16 cellular contexts compared by ENCODE assay signal in the genomic region with DNA sequence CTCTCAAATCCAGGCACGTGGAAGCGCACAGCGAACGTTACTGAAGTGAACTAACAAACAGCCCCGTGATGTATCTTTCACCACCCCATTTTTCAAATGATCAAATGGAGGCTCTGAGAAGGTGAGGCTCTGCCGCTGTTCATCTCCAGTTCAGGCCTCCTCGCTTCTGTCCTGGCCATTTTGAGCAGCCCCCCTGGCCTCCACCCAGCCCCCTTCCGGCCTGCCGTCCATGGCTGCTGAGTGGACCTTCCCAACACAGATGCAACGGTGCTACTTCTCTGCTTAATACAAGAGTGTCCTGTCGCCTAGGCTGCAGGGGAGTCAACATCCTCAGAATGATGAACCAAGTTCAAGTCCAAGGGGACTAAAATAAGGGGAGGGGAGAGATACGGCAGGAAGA. TPM values are rescaled to one million over a fixed set of nuclear protein-coding genes. Genes with fewer than 3 reads are reported as not detected.
A peak's percentile ranks its signal among the peaks of the same experiment; 100 is the strongest.
DNase-seq lines count a peak whose midpoint lies in the region; TF ChIP-seq lines count a peak whose summit lies in the region.
"Had no signal": no experiment of that assay in that cellular context is flagged by ENCODE, and none has a peak within 500 bp of the region (broad histone marks: within the 10 kb centered on the region; RNA-seq: fewer than 3 reads in every experiment).

No MANE protein-coding gene starts in this region.

- H3K27ac Mint-ChIP-seq in HFFc6, result peak overlapping the region; percentile 21; the same call in 1 of the 2 replicates
- H3K27ac Mint-ChIP-seq: CD4-positive, alpha-beta memory T cell had no signal

- no peaks in the 10 kb centered on the region for H3K27me3 ChIP-seq in rectal smooth muscle tissue (ENCODE audit: control insufficient read depth, insufficient read depth, low read length)
- H3K27me3 ChIP-seq in ovary, result no peaks in the 10 kb centered on the region
- H3K27me3 ChIP-seq: BE2C had no signal

- POLR2A ChIA-PET in RWPE1 (lab: Yijun Ruan, JAX; ENCODE audit: low non-redundant PET), result no interaction called here

- H3K9me3 Mint-ChIP-seq in HFFc6, result no peaks in the 10 kb centered on the region
- H3K9me3 Mint-ChIP-seq: CD4-positive, alpha-beta memory T cell had no signal

- H3K36me3 Mint-ChIP-seq in HFFc6 (ENCODE audit: low read depth), result peaks cover 39% of the 10 kb centered on the region

- DNase-seq in HFFc6 (no peak), RWPE1 (ENCODE audit: low spot score) (no peak), epidermal melanocyte (ENCODE audit: insufficient read length, low spot score) (peak; percentile 1), GM20000 (ENCODE audit: low spot score) (no peak), ovary (no peak), middle frontal gyrus (ENCODE audit: extremely low spot score, low spot score) (no peak), substantia nigra (lab: John Stamatoyannopoulos, UW) (no peak)
- DNase-seq: BE2C; CD4-positive, alpha-beta memory T cell; DMS79 treated with DMSO at 0.1 percent for 48 hours; EL; HCEC 1CT had no signal

- peak overlapping the region; percentile 57 for H3K27ac ChIP-seq in RWPE1
- H3K27ac ChIP-seq in rectal smooth muscle tissue (ENCODE audit: low read depth, low read length), result peak overlapping the region; percentile 27
- H3K27ac ChIP-seq in ovary, result no peak overlapping the region
- H3K27ac ChIP-seq in substantia nigra (ENCODE audit: low read depth, low read length, poor library complexity, severe bottlenecking), result no peak overlapping the region
- H3K27ac ChIP-seq: C4-2B had no signal

- no peaks in the 10 kb centered on the region for H3K9me3 ChIP-seq in ovary
- H3K9me3 ChIP-seq: BE2C had no signal

- TF ChIP-seq POLR2A in ovary (IDR thresholded peaks at IDR 0.05), result no peak

- TF ChIP-seq CTCF in HFFc6 (IDR thresholded peaks at IDR 0.05), result no peak
- TF ChIP-seq CTCF in RWPE1 (conservative IDR thresholded peaks at IDR 0.05; ENCODE audit: low read depth), result no peak
- no peak for TF ChIP-seq CTCF in GM20000 (IDR thresholded peaks at IDR 0.05; ENCODE audit: extremely low read depth, missing control alignments)
- no peak for TF ChIP-seq CTCF in ovary (IDR thresholded peaks at IDR 0.05)

- H3K9ac ChIP-seq in rectal smooth muscle tissue (ENCODE audit: low read length), result no peak overlapping the region

- H3K4me1 Mint-ChIP-seq in HFFc6 (ENCODE audit: low read depth), result peaks cover 16% of the 10 kb centered on the region
- H3K4me1 Mint-ChIP-seq: CD4-positive, alpha-beta memory T cell had no signal

- CTCF ChIA-PET in RWPE1 (lab: Yijun Ruan, JAX), result no interaction called here

- H3K4me1 ChIP-seq in rectal smooth muscle tissue (ENCODE audit: control insufficient read depth, insufficient read depth, low read length) (peaks cover 6% of the 10 kb centered on the region), ovary (ENCODE audit: insufficient read depth) (no peaks in the 10 kb centered on the region)
- H3K4me1 ChIP-seq: BE2C had no signal

- no peak for TF ChIP-seq EP300 in ovary (IDR thresholded peaks at IDR 0.05)

- H3K36me3 ChIP-seq in rectal smooth muscle tissue (ENCODE audit: control insufficient read depth, insufficient read depth, low read length), result peaks cover 53% of the 10 kb centered on the region
- no peaks in the 10 kb centered on the region for H3K36me3 ChIP-seq in ovary

- peaks cover 4% of the 10 kb centered on the region for H3K27me3 Mint-ChIP-seq in HFFc6 (ENCODE audit: insufficient read depth)
- H3K27me3 Mint-ChIP-seq: CD4-positive, alpha-beta memory T cell had no signal

- intact Hi-C loops in ovary (cut with DNase I), result loop anchor here in 1 of 4 donors (10.0 kb wide), 2 partner anchors 138 to 998 kb away; a partner anchor contains a TSS

- 84 to 90% (median 87%) methylated on average over 12 of the region's 12 CpGs for WGBS in ovary, 3 donors

- no peak overlapping the region for H3K4me3 ChIP-seq in rectal smooth muscle tissue (ENCODE audit: low read length)
- no peak overlapping the region for H3K4me3 ChIP-seq in ovary

- H3K4me3 Mint-ChIP-seq in HFFc6, result no peak overlapping the region

RNA-seq across cellular contexts. Expression of a gene that starts 9.7 kb away (rescaled TPM):
- total RNA-seq in HFFc6 (2021; fragmentation: NEBNext Ultra II Directional; extraction: Animal tissue kit (Norgen Biotek cat#: 25700)), result 10 to 100 TPM; 88.6 to 96.1 (median 92.0) TPM
- total RNA-seq in ovary, result 10 to 100 TPM; 22.2 to 61.9 (median 43.5) TPM
- polyA plus RNA-seq in ovary, result 10 to 100 TPM in 1 of 2 donors, 1 to 10 TPM in 1; 9.4 to 22.9 TPM
- total RNA-seq: CD4-positive, alpha-beta memory T cell had no signal
- polyA plus RNA-seq: CD4-positive, alpha-beta memory T cell had no signal

RNA-seq across cellular contexts. Expression of a gene that starts 34.8 kb away (rescaled TPM):
- total RNA-seq in HFFc6 (2021; fragmentation: NEBNext Ultra II Directional; extraction: Animal tissue kit (Norgen Biotek cat#: 25700)), result not detected
- not detected for total RNA-seq in ovary
- not detected for polyA plus RNA-seq in ovary
- total RNA-seq: CD4-positive, alpha-beta memory T cell; H4; HepG2 had no signal
- polyA plus RNA-seq: CD4-positive, alpha-beta memory T cell; HepG2 had no signal

Comparison
In these comparisons a context has a peak if more than half of its experiments do, and no peak if none do; other contexts are left out.
1. H3K27ac ChIP-seq: peak in RWPE1 (single experiment) and rectal smooth muscle tissue (single experiment); none in ovary (0 of 2) and substantia nigra (single experiment).